In genomic region chr6:117675658-117676301, GRCh38 we compare ENCODE assay signal across 8 cellular contexts. TPM values are rescaled to one million over a fixed set of nuclear protein-coding genes. Genes with fewer than 3 reads are reported as not detected.
DNase-seq lines count a peak whose midpoint lies in the region; ATAC-seq, FAIRE-seq and TF ChIP-seq lines count a peak whose summit lies in the region.
"Not testable (repeated sequence)": the region's sequence is repeated elsewhere in the genome, so short reads cannot be mapped to it uniquely, and the experiment has no call there.

No MANE protein-coding gene starts in this region.

- not testable (repeated sequence) for TF ChIP-seq EP300 in esophagus muscularis mucosa (IDR thresholded peaks at IDR 0.05)

- CTCF ChIA-PET in CD8-positive, alpha-beta T cell (lab: Charles Lee); activated naive CD4-positive, alpha-beta T cell treated with anti-CD3 and anti-CD28 coated beads for 36 hours (lab: Charles Lee): not testable (repeated sequence)

- 0% methylated on average over 1 of the region's 62 CpGs for WGBS in esophagus muscularis mucosa
- WGBS in small intestine, 3 donors: 0 to 2% (median 0%) methylated on average over 37 to 51 of the region's 62 CpGs

- H3K27me3 Mint-ChIP-seq in CD8-positive, alpha-beta T cell (ENCODE audit: low read depth); activated naive CD4-positive, alpha-beta T cell treated with anti-CD3 and anti-CD28 coated beads for 36 hours (ENCODE audit: low read depth): not testable (repeated sequence)

- H4K20me1 ChIP-seq in OCI-LY3 (ENCODE audit: insufficient read depth, low read length): peaks cover 39% of the 10 kb centered on the region

- peak overlapping the region; percentile 91 for H3K4me3 Mint-ChIP-seq in CD8-positive, alpha-beta T cell
- H3K4me3 Mint-ChIP-seq in activated naive CD4-positive, alpha-beta T cell treated with anti-CD3 and anti-CD28 coated beads for 36 hours: peak overlapping the region; percentile 94

- not testable (repeated sequence) for H2AFZ ChIP-seq in OCI-LY3 (ENCODE audit: low read depth, low read length)

- DNase-seq in CD8-positive, alpha-beta T cell: peak in 1 of 7 experiments; percentile 16
- peak; percentile 21 for DNase-seq in activated naive CD4-positive, alpha-beta T cell treated with anti-CD3 and anti-CD28 coated beads for 36 hours
- DNase-seq in esophagus muscularis mucosa (ENCODE audit: extremely low spot score); small intestine: not testable (repeated sequence)
- DNase-seq in lung microvascular endothelial cell (ENCODE audit: low read depth in 2 of 2): peak; percentile 24 to 25

- H3K9me3 ChIP-seq in CD8-positive, alpha-beta T cell (ENCODE audit: low read length); OCI-LY3 (ENCODE audit: insufficient read depth, low read length); esophagus muscularis mucosa; small intestine (ENCODE audit: control insufficient read depth, low read depth): not testable (repeated sequence)

- H3K4me3 ChIP-seq in CD8-positive, alpha-beta T cell (ENCODE audit: low read depth, low read length): peak overlapping the region; percentile 79
- H3K4me3 ChIP-seq in OCI-LY3 (ENCODE audit: low read length): peak overlapping the region; percentile 98
- peak overlapping the region; percentile 63 to 74 (median 70) for H3K4me3 ChIP-seq in esophagus muscularis mucosa
- H3K4me3 ChIP-seq in small intestine (ENCODE audit: low read depth in 1 of 2, low read length in 2 of 2): peak overlapping the region; percentile 61 to 67

- H3K36me3 ChIP-seq in CD8-positive, alpha-beta T cell (ENCODE audit: insufficient read depth, low read length); esophagus muscularis mucosa; small intestine (ENCODE audit: control insufficient read depth in 2 of 2, insufficient read depth in 2 of 2, low read length in 2 of 2): not testable (repeated sequence)
- H3K36me3 ChIP-seq in OCI-LY3 (replicated peaks; ENCODE audit: low read depth, low read length): peaks cover 36% of the 10 kb centered on the region

- POLR2A ChIA-PET in CD8-positive, alpha-beta T cell (lab: Charles Lee): not testable (repeated sequence)

- H3K4me1 ChIP-seq in CD8-positive, alpha-beta T cell (ENCODE audit: insufficient read depth, low read length): peaks cover 43% of the 10 kb centered on the region
- H3K4me1 ChIP-seq in OCI-LY3 (ENCODE audit: low read length) (peaks cover 46% of the 10 kb centered on the region), esophagus muscularis mucosa (peaks cover 22 to 54% (median 50%) of the 10 kb centered on the region in 4 donors), small intestine (ENCODE audit: control insufficient read depth in 2 of 2, insufficient read depth in 1 of 2, low read depth in 1 of 2, low read length in 1 of 2) (peaks cover 7 to 11% of the 10 kb centered on the region in 2 donors)

- not testable (repeated sequence) for H3K27me3 ChIP-seq in CD8-positive, alpha-beta T cell (ENCODE audit: insufficient read depth, low read length); OCI-LY3 (ENCODE audit: low read depth, low read length); esophagus muscularis mucosa; small intestine (ENCODE audit: control insufficient read depth in 2 of 2, insufficient read depth in 2 of 2, low read length in 2 of 2)

- TF ChIP-seq CTCF in CD8-positive, alpha-beta T cell (IDR thresholded peaks at IDR 0.05); OCI-LY3 (IDR thresholded peaks at IDR 0.05; ENCODE audit: low read depth, low read length); esophagus muscularis mucosa (IDR thresholded peaks at IDR 0.05): not testable (repeated sequence)

- ATAC-seq in CD8-positive, alpha-beta T cell: peak; percentile 52
- ATAC-seq in GM19467 (IDR thresholded peaks at IDR 0.05; ENCODE audit: unreplicated experiment): peak; percentile 19
- ATAC-seq in HG03066 (IDR thresholded peaks at IDR 0.05; ENCODE audit: low read depth, unreplicated experiment): peak; percentile 26

- H3K27ac ChIP-seq in CD8-positive, alpha-beta T cell (ENCODE audit: low read depth, low read length): peak overlapping the region; percentile 60
- peak overlapping the region; percentile 41; the same call in 1 of the 2 replicates for H3K27ac ChIP-seq in OCI-LY3 (ENCODE audit: low read length)
- peak overlapping the region; percentile 80 to 87 (median 84) for H3K27ac ChIP-seq in esophagus muscularis mucosa (replicated peaks in 1 of 4)
- H3K27ac ChIP-seq in small intestine (ENCODE audit: low read depth in 1 of 2, low read length in 1 of 2): peak overlapping the region in 1 of 2 donors; percentile 31

- peak overlapping the region; percentile 43 for H3K4me2 ChIP-seq in OCI-LY3 (ENCODE audit: low read length)

- FAIRE-seq in small intestine (lab: Jason Lieb, UNC): not testable (repeated sequence)

- H3K4me1 Mint-ChIP-seq in CD8-positive, alpha-beta T cell (ENCODE audit: low read depth): peaks cover 57% of the 10 kb centered on the region
- peaks cover 52% of the 10 kb centered on the region for H3K4me1 Mint-ChIP-seq in activated naive CD4-positive, alpha-beta T cell treated with anti-CD3 and anti-CD28 coated beads for 36 hours (ENCODE audit: low read depth)

- H3K27ac Mint-ChIP-seq in CD8-positive, alpha-beta T cell: peak overlapping the region; percentile 94
- peak overlapping the region; percentile 93 for H3K27ac Mint-ChIP-seq in activated naive CD4-positive, alpha-beta T cell treated with anti-CD3 and anti-CD28 coated beads for 36 hours

- intact Hi-C loops in CD8-positive, alpha-beta T cell (cut with DNase I, micrococcal nuclease): loop anchor here (1.0 to 10.0 kb wide), 10 partner anchors 73 to 1669 kb away; partner anchors contain the start of genes MAN1A1 (in 2 of the 2), MCM9 (in 2 of the 2), ASF1A (in 1 of the 2) and DCBLD1 (in 1 of the 2)
- intact Hi-C loops in activated naive CD4-positive, alpha-beta T cell treated with anti-CD3 and anti-CD28 coated beads for 36 hours (cut with micrococcal nuclease): loop anchor here (1.0 to 10.0 kb wide), 12 partner anchors 73 to 1669 kb away; partner anchors contain the start of genes ASF1A, CEP85L, DCBLD1 and GOPC
- intact Hi-C loops in esophagus muscularis mucosa (cut with DNase I): loop anchor here (5.0 kb wide), 1 partner anchor 73 kb away; the partner anchor contains the start of gene GOPC

- peaks cover 67% of the 10 kb centered on the region for H3K79me2 ChIP-seq in OCI-LY3 (ENCODE audit: low read length)

- not testable (repeated sequence) for H3K9me3 Mint-ChIP-seq in CD8-positive, alpha-beta T cell; activated naive CD4-positive, alpha-beta T cell treated with anti-CD3 and anti-CD28 coated beads for 36 hours

- not testable (repeated sequence) for TF ChIP-seq POLR2A in esophagus muscularis mucosa (IDR thresholded peaks at IDR 0.05; ENCODE audit: low read depth)

- peak overlapping the region; percentile 85 for H3K9ac ChIP-seq in OCI-LY3 (ENCODE audit: low read length)

- peaks cover 28% of the 10 kb centered on the region for H3K36me3 Mint-ChIP-seq in CD8-positive, alpha-beta T cell
- H3K36me3 Mint-ChIP-seq in activated naive CD4-positive, alpha-beta T cell treated with anti-CD3 and anti-CD28 coated beads for 36 hours (ENCODE audit: low read depth): peaks cover 19% of the 10 kb centered on the region

RNA-seq across cellular contexts. Expression of gene NUS1, which starts 0.5 kb away (rescaled TPM):
- total RNA-seq in CD8-positive, alpha-beta T cell: 10 to 100 TPM; 28.3 to 29.0 TPM
- 10 to 100 TPM; 24.0 to 24.1 TPM for total RNA-seq in activated naive CD4-positive, alpha-beta T cell treated with anti-CD3 and anti-CD28 coated beads for 36 hours
- 10 to 100 TPM; 20.4 to 28.2 (median 22.9) TPM for total RNA-seq in esophagus muscularis mucosa
- 10.7 and 14.5 TPM in 2 replicates for total RNA-seq in lung microvascular endothelial cell
- polyA plus RNA-seq in small intestine: 10 to 100 TPM; 10.7 to 23.9 (median 11.9) TPM
